In genomic region chr16:85019659-85020245, GRCh38 we compare ENCODE assay signal across 17 cellular contexts. TPM values are rescaled to one million over a fixed set of nuclear protein-coding genes. Genes with fewer than 3 reads are reported as not detected.
DNase-seq lines count a peak whose midpoint lies in the region; ATAC-seq and TF ChIP-seq lines count a peak whose summit lies in the region.
"Had no signal": no experiment of that assay in that cellular context is flagged by ENCODE, and none has a peak within 500 bp of the region (broad histone marks: within the 10 kb centered on the region; RNA-seq: fewer than 3 reads in every experiment).

No MANE protein-coding gene starts in this region.

- no peak for TF ChIP-seq CTCF in RWPE1 (conservative IDR thresholded peaks at IDR 0.05; ENCODE audit: low read depth)
- no peak for TF ChIP-seq CTCF in stomach (IDR thresholded peaks at IDR 0.05)

- no peak for TF ChIP-seq EP300 in stomach (IDR thresholded peaks at IDR 0.05)

- H3K9me3 ChIP-seq in stomach: no peaks in the 10 kb centered on the region

- no peaks in the 10 kb centered on the region for H3K36me3 ChIP-seq in stomach
- H3K36me3 ChIP-seq: brain microvascular endothelial cell had no signal

- POLR2A ChIA-PET in RWPE1 (lab: Yijun Ruan, JAX; ENCODE audit: low non-redundant PET): interaction anchor here (1.4 kb wide), 1 partner anchor 8 kb away, joined by 3 read pairs; the partner anchor contains the start of gene ZDHHC7

- H3K27ac ChIP-seq in RWPE1: peak overlapping the region; percentile 14; the same call in 1 of the 2 replicates
- peak overlapping the region in 4 of 5 donors; percentile 25 to 53 (median 36) for H3K27ac ChIP-seq in stomach
- H3K27ac ChIP-seq: brain microvascular endothelial cell, C4-2B had no signal

- no peak overlapping the region for H3K4me3 ChIP-seq in stomach

- no peaks in the 10 kb centered on the region for H3K27me3 ChIP-seq in stomach
- H3K27me3 ChIP-seq: brain microvascular endothelial cell had no signal

- ATAC-seq in stimulated activated naive CD8-positive, alpha-beta T cell treated with anti-CD3 and anti-CD28 coated beads, Interleukin-15, Interleukin-2, amounts not matched to agents 100 U/mL and 50 U/mL, for 24 hours: no peak
- ATAC-seq: activated CD4-positive, alpha-beta T cell treated with anti-CD3 and anti-CD28 coated beads for 36 hours; effector memory CD8-positive, alpha-beta T cell had no signal

- peaks cover 6 to 24% (median 12%) of the 10 kb centered on the region in 4 donors for H3K4me1 ChIP-seq in stomach

- peak; percentile 45 for DNase-seq in NCI-H1105 treated with DMSO at 0.1 percent for 48 hours (lab: John Stamatoyannopoulos, UW)
- no peak for DNase-seq in NCI-H1105 (lab: John Stamatoyannopoulos, UW)
- DNase-seq in RWPE1 (ENCODE audit: low spot score): no peak
- peak; percentile 43 for DNase-seq in kidney tubule cell (ENCODE audit: low spot score)
- peak; percentile 90 for DNase-seq in stomach
- no peak for DNase-seq in stimulated activated naive CD8-positive, alpha-beta T cell treated with anti-CD3 and anti-CD28 coated beads, Interleukin-15, Interleukin-2, amounts not matched to agents 100 U/mL and 50 U/mL, for 24 hours
- no peak for DNase-seq in activated naive CD4-positive, alpha-beta T cell (lab: John Stamatoyannopoulos, UW)
- DNase-seq in cerebellar nuclear complex (lab: John Stamatoyannopoulos, UW): no peak
- DNase-seq: activated CD4-positive, alpha-beta T cell treated with anti-CD3 and anti-CD28 coated beads for 36 hours; activated naive CD4-positive, alpha-beta T cell treated with anti-CD3 and anti-CD28 coated beads, Interleukin-2, amount 50 U/mL, for 16 hours; brain microvascular endothelial cell; effector memory CD8-positive, alpha-beta T cell; Karpas-422; NCI-H1694 treated with DMSO at 0.1 percent for 48 hours; stimulated activated CD4-positive, alpha-beta T cell treated with anti-CD3 and anti-CD28 coated beads, Interleukin-12 subunit alpha, Interleukin-12 subunit beta, amount 100 ng/mL, for 4 hours; T-helper 9 cell had no signal

- 25 to 50% (median 35%) methylated on average over 9 of the region's 9 CpGs for WGBS in stomach, 5 donors

- intact Hi-C loops in stomach (cut with DNase I; ENCODE audit: low total_unique reads): no loop called here

- no peak for TF ChIP-seq POLR2A in stomach (IDR thresholded peaks at IDR 0.05)

- CTCF ChIA-PET in RWPE1 (lab: Yijun Ruan, JAX): interaction anchor here (0.9 kb wide), 1 partner anchor 67 kb away, joined by 3 read pairs; no protein-coding TSS in a partner anchor

RNA-seq across cellular contexts. Expression of gene KIAA0513, which starts 7.8 kb away (rescaled TPM):
- 10 to 100 TPM; 13.3 to 40.6 (median 17.6) TPM for total RNA-seq in stomach
- polyA plus RNA-seq in stomach: 10 to 100 TPM in 1 of 3 donors, 1 to 10 TPM in 2; 3.6 to 10.2 (median 8.4) TPM

RNA-seq across cellular contexts. Expression of gene ZDHHC7, which starts 8.4 kb away (rescaled TPM):
- total RNA-seq in stomach: 100 to 1,000 TPM in 2 of 5 donors, 10 to 100 TPM in 3; 54.3 to 358 (median 58.1) TPM
- polyA plus RNA-seq in stomach: 10 to 100 TPM; 15.0 to 23.0 (median 15.4) TPM

Comparison
In these comparisons a context has a peak if more than half of its experiments do, and no peak if none do; other contexts are left out.
1. DNase-seq: peak in NCI-H1105 treated with DMSO at 0.1 percent for 48 hours (single experiment), kidney tubule cell (single experiment) and stomach (single experiment); none in NCI-H1105 (single experiment), RWPE1 (single experiment), stimulated activated naive CD8-positive, alpha-beta T cell treated with anti-CD3 and anti-CD28 coated beads, Interleukin-15, Interleukin-2, amounts not matched to agents 100 U/mL and 50 U/mL, for 24 hours (single experiment), activated naive CD4-positive, alpha-beta T cell (0 of 4) and cerebellar nuclear complex (0 of 2).